10 cellular contexts compared by ENCODE assay signal in genomic region chr9:133188006-133188842, GRCh38. TPM values are rescaled to one million over a fixed set of nuclear protein-coding genes. Genes with fewer than 3 reads are reported as not detected.
DNase-seq lines count a peak whose midpoint lies in the region; ATAC-seq and TF ChIP-seq lines count a peak whose summit lies in the region.
"Had no signal": no experiment of that assay in that cellular context is flagged by ENCODE, and none has a peak within 500 bp of the region (broad histone marks: within the 10 kb centered on the region; RNA-seq: fewer than 3 reads in every experiment).

No MANE protein-coding gene starts in this region.

- H3K79me2 ChIP-seq in mesendoderm (ENCODE audit: control insufficient read depth, insufficient read depth, low read length): no peaks in the 10 kb centered on the region

- no peak overlapping the region for H3K27ac ChIP-seq in mesendoderm (ENCODE audit: low read depth, low read length)
- H3K27ac ChIP-seq: upper lobe of left lung had no signal

- WGBS in mesendoderm (ENCODE audit: extremely low coverage, insufficient coverage, low lambda C conversion rate): no CpG with 5 or more reads among the region's 21 CpGs

- H2AK5ac ChIP-seq in mesendoderm (ENCODE audit: low read length): no peak overlapping the region

- no peaks in the 10 kb centered on the region for H3K27me3 ChIP-seq in mesendoderm (ENCODE audit: insufficient read depth, low read length, poor library complexity)
- H3K27me3 ChIP-seq: upper lobe of left lung had no signal

- H3K27ac Mint-ChIP-seq in naive thymus-derived CD8-positive, alpha-beta T cell: no peak overlapping the region
- H3K27ac Mint-ChIP-seq: activated naive CD4-positive, alpha-beta T cell treated with anti-CD3 and anti-CD28 coated beads, Interleukin-2, amount 50 U/mL, for 24 hours had no signal

- H3K79me1 ChIP-seq in mesendoderm (ENCODE audit: low read length): no peaks in the 10 kb centered on the region

- no peak for TF ChIP-seq EP300 in Ishikawa (IDR thresholded peaks at IDR 0.05; ENCODE audit: borderline replicate concordance)

- H3K9ac ChIP-seq in mesendoderm (ENCODE audit: low read length): no peak overlapping the region

- no peak overlapping the region for H3K4ac ChIP-seq in mesendoderm (ENCODE audit: low read depth, low read length)

- H3K4me3 ChIP-seq in mesendoderm (ENCODE audit: low read length): no peak overlapping the region
- H3K4me3 ChIP-seq: upper lobe of left lung had no signal

- peak; percentile 39 for TF ChIP-seq RAD21 in Ishikawa (IDR thresholded peaks at IDR 0.05; ENCODE audit: low read depth)

- H3K56ac ChIP-seq in mesendoderm (ENCODE audit: low read length): no peak overlapping the region

- DNase-seq in DMS79 (lab: John Stamatoyannopoulos, UW) (peak; percentile 92), SW480 (ENCODE audit: low spot score) (peak; percentile 62), mesendoderm (peak; percentile 88), SKM-1 treated with dmso at 0.1 percent for 144 hours (lab: John Stamatoyannopoulos, UW; ENCODE audit: unreplicated experiment) (no peak), OCI-M2 (lab: John Stamatoyannopoulos, UW; ENCODE audit: unreplicated experiment) (no peak), SKM-1 (lab: John Stamatoyannopoulos, UW; ENCODE audit: unreplicated experiment) (no peak)
- no peak for DNase-seq in naive thymus-derived CD8-positive, alpha-beta T cell
- DNase-seq: upper lobe of left lung had no signal

- ATAC-seq in naive thymus-derived CD8-positive, alpha-beta T cell: no peak

- peaks cover 6 to 30% (median 15%) of the 10 kb centered on the region in 5 donors for H3K27me3 Mint-ChIP-seq in naive thymus-derived CD8-positive, alpha-beta T cell

- H3K4me1 Mint-ChIP-seq in naive thymus-derived CD8-positive, alpha-beta T cell: peaks cover 6 to 12% (median 11%) of the 10 kb centered on the region in 4 donors

- H3K4me3 Mint-ChIP-seq in naive thymus-derived CD8-positive, alpha-beta T cell: no peak overlapping the region
- H3K4me3 Mint-ChIP-seq: activated naive CD4-positive, alpha-beta T cell treated with anti-CD3 and anti-CD28 coated beads, Interleukin-2, amount 50 U/mL, for 24 hours had no signal

- no peak overlapping the region for H3K18ac ChIP-seq in mesendoderm (ENCODE audit: low read length)

- H3K4me2 ChIP-seq in mesendoderm (ENCODE audit: low read length): no peak overlapping the region

- no peak overlapping the region for H2BK120ac ChIP-seq in mesendoderm (ENCODE audit: low read depth, low read length)

- no peaks in the 10 kb centered on the region for H3K4me1 ChIP-seq in mesendoderm (ENCODE audit: control insufficient read depth, low read depth, low read length)

- no peaks in the 10 kb centered on the region for H3K36me3 ChIP-seq in mesendoderm (ENCODE audit: control insufficient read depth, insufficient read depth, low read length)
- H3K36me3 ChIP-seq: upper lobe of left lung had no signal

- no peaks in the 10 kb centered on the region for H3K9me3 Mint-ChIP-seq in naive thymus-derived CD8-positive, alpha-beta T cell
- H3K9me3 Mint-ChIP-seq: activated naive CD4-positive, alpha-beta T cell treated with anti-CD3 and anti-CD28 coated beads, Interleukin-2, amount 50 U/mL, for 24 hours had no signal

- H2BK15ac ChIP-seq in mesendoderm (replicated peaks; ENCODE audit: low read depth): no peak overlapping the region

- H3K23ac ChIP-seq in mesendoderm (ENCODE audit: low read length): no peak overlapping the region

- H4K8ac ChIP-seq in mesendoderm (ENCODE audit: low read depth, low read length): no peak overlapping the region

- POLR2A ChIA-PET in naive thymus-derived CD8-positive, alpha-beta T cell (lab: Charles Lee): no interaction called here

- no peak overlapping the region for H2BK5ac ChIP-seq in mesendoderm (ENCODE audit: low read length)

- H4K5ac ChIP-seq in mesendoderm (ENCODE audit: low read length): no peak overlapping the region

- no peaks in the 10 kb centered on the region for H3K36me3 Mint-ChIP-seq in naive thymus-derived CD8-positive, alpha-beta T cell
- H3K36me3 Mint-ChIP-seq: activated naive CD4-positive, alpha-beta T cell treated with anti-CD3 and anti-CD28 coated beads, Interleukin-2, amount 50 U/mL, for 24 hours had no signal

TF ChIP-seq in Ishikawa, 13 proteins besides CTCF, POLR2A, EP300 and RAD21:
- no peak for TF ChIP-seq TCF12 (IDR thresholded peaks at IDR 0.05; ENCODE audit: low read depth)
- TF ChIP-seq ZBTB7A (IDR thresholded peaks at IDR 0.05; ENCODE audit: low read depth): no peak
- no peak for TF ChIP-seq YY1 (IDR thresholded peaks at IDR 0.05; ENCODE audit: low read depth)
- no peak for TF ChIP-seq TEAD4 (IDR thresholded peaks at IDR 0.05)
- TF ChIP-seq EGR1 (IDR thresholded peaks at IDR 0.05): no peak
- TF ChIP-seq TAF1 (IDR thresholded peaks at IDR 0.05; ENCODE audit: low read depth): no peak
- no peak for TF ChIP-seq NFIC (IDR thresholded peaks at IDR 0.05)
- no peak for TF ChIP-seq FOXM1 (IDR thresholded peaks at IDR 0.05; ENCODE audit: borderline replicate concordance, low read depth)
- TF ChIP-seq, protein P1, sequence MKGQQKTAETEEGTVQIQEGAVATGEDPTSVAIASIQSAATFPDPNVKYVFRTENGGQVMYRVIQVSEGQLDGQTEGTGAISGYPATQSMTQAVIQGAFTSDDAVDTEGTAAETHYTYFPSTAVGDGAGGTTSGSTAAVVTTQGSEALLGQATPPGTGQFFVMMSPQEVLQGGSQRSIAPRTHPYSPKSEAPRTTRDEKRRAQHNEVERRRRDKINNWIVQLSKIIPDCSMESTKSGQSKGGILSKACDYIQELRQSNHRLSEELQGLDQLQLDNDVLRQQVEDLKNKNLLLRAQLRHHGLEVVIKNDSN (IDR thresholded peaks at IDR 0.05): no peak
- no peak for TF ChIP-seq CREB1 (IDR thresholded peaks at IDR 0.05; ENCODE audit: low read depth)
- TF ChIP-seq, protein P2, sequence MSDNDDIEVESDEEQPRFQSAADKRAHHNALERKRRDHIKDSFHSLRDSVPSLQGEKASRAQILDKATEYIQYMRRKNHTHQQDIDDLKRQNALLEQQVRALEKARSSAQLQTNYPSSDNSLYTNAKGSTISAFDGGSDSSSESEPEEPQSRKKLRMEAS (IDR thresholded peaks at IDR 0.05): no peak
- TF ChIP-seq, protein P3, sequence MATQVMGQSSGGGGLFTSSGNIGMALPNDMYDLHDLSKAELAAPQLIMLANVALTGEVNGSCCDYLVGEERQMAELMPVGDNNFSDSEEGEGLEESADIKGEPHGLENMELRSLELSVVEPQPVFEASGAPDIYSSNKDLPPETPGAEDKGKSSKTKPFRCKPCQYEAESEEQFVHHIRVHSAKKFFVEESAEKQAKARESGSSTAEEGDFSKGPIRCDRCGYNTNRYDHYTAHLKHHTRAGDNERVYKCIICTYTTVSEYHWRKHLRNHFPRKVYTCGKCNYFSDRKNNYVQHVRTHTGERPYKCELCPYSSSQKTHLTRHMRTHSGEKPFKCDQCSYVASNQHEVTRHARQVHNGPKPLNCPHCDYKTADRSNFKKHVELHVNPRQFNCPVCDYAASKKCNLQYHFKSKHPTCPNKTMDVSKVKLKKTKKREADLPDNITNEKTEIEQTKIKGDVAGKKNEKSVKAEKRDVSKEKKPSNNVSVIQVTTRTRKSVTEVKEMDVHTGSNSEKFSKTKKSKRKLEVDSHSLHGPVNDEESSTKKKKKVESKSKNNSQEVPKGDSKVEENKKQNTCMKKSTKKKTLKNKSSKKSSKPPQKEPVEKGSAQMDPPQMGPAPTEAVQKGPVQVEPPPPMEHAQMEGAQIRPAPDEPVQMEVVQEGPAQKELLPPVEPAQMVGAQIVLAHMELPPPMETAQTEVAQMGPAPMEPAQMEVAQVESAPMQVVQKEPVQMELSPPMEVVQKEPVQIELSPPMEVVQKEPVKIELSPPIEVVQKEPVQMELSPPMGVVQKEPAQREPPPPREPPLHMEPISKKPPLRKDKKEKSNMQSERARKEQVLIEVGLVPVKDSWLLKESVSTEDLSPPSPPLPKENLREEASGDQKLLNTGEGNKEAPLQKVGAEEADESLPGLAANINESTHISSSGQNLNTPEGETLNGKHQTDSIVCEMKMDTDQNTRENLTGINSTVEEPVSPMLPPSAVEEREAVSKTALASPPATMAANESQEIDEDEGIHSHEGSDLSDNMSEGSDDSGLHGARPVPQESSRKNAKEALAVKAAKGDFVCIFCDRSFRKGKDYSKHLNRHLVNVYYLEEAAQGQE (IDR thresholded peaks at IDR 0.05; ENCODE audit: low read depth): no peak
- no peak for TF ChIP-seq CEBPB (IDR thresholded peaks at IDR 0.05)

RNA-seq across cellular contexts. Expression of gene OBP2B, which starts 20.8 kb away (rescaled TPM):
- polyA plus RNA-seq in mesendoderm (2013, experiment 1 of 2): not detected
- polyA plus RNA-seq in mesendoderm (2013, experiment 2 of 2): not detected
- not detected for total RNA-seq in naive thymus-derived CD8-positive, alpha-beta T cell
- polyA plus RNA-seq in naive thymus-derived CD8-positive, alpha-beta T cell: not detected
- total RNA-seq: upper lobe of left lung had no signal

RNA-seq across cellular contexts. Expression of gene GBGT1, which starts 24.5 kb away (rescaled TPM):
- 3.3 TPM for polyA plus RNA-seq in mesendoderm (2013, experiment 1 of 2)
- polyA plus RNA-seq in mesendoderm (2013, experiment 2 of 2): 3.7 TPM
- 1 to 10 TPM; 4.1 to 4.9 TPM for total RNA-seq in naive thymus-derived CD8-positive, alpha-beta T cell
- not detected for polyA plus RNA-seq in naive thymus-derived CD8-positive, alpha-beta T cell

Comparison
In these comparisons a context has a peak if more than half of its experiments do, and no peak if none do; other contexts are left out.
1. DNase-seq: peak in DMS79 (single experiment), SW480 (single experiment) and mesendoderm (single experiment); none in SKM-1 treated with dmso at 0.1 percent for 144 hours (single experiment), OCI-M2 (single experiment), SKM-1 (single experiment) and naive thymus-derived CD8-positive, alpha-beta T cell (0 of 10).